8 cellular contexts compared by ENCODE assay signal in genomic region chr11:19595840-19596751, GRCh38.
DNase-seq lines count a peak whose midpoint lies in the region; ATAC-seq and TF ChIP-seq lines count a peak whose summit lies in the region.

No MANE protein-coding gene starts in this region.

- intact Hi-C loops in body of pancreas (cut with DNase I): no loop called here

- peak; percentile 87 for DNase-seq in adipocyte (ENCODE audit: low read depth)
- DNase-seq in glomerular visceral epithelial cell (ENCODE audit: extremely low spot score): peak; percentile 85
- DNase-seq in pulmonary artery endothelial cell (ENCODE audit: low read depth, low spot score): peak; percentile 60
- no peak for DNase-seq in activated CD4-positive, alpha-beta T cell treated with anti-CD3 and anti-CD28 coated beads for 4 hours
- DNase-seq in middle frontal gyrus (ENCODE audit: extremely low spot score, low spot score): no peak
- DNase-seq in body of pancreas: no peak

- ATAC-seq in HG02678 (IDR thresholded peaks at IDR 0.05; ENCODE audit: unreplicated experiment) (no peak), body of pancreas (no peak)

- H3K27ac ChIP-seq in BLaER1 treated with 17β-estradiol and CSF1 and Interleukin-3, amounts not matched to agents 10 nM and 100 nM: no peak overlapping the region
- H3K27ac ChIP-seq in body of pancreas: no peak overlapping the region

- no peaks in the 10 kb centered on the region; a peak in 1 of 22 replicates for H4K20me1 ChIP-seq in BLaER1 treated with 17β-estradiol and CSF1 and Interleukin-3, amounts not matched to agents 10 nM and 100 nM

- TF ChIP-seq CTCF in body of pancreas (IDR thresholded peaks at IDR 0.05): no peak

- H3K36me3 ChIP-seq in BLaER1 treated with 17β-estradiol and CSF1 and Interleukin-3, amounts not matched to agents 10 nM and 100 nM: no peaks in the 10 kb centered on the region
- H3K36me3 ChIP-seq in adipocyte (ENCODE audit: control insufficient read depth, insufficient read depth, low read length, severe bottlenecking) (no peaks in the 10 kb centered on the region), body of pancreas (replicated peaks in 1 of 2; ENCODE audit: insufficient read depth in 1 of 2, low read depth in 2 of 2) (no peaks in the 10 kb centered on the region)

- no peaks in the 10 kb centered on the region for H3K27me3 ChIP-seq in BLaER1 treated with 17β-estradiol and CSF1 and Interleukin-3, amounts not matched to agents 10 nM and 100 nM
- H3K27me3 ChIP-seq in adipocyte (replicated peaks; ENCODE audit: control insufficient read depth, insufficient read depth, low read length): no peaks in the 10 kb centered on the region
- no peaks in the 10 kb centered on the region for H3K27me3 ChIP-seq in body of pancreas

- WGBS in body of pancreas, 2 donors: 66% methylated on average over 10 to 12 of the region's 12 CpGs

- H3K9ac ChIP-seq in BLaER1 treated with 17β-estradiol and CSF1 and Interleukin-3, amounts not matched to agents 10 nM and 100 nM: no peak overlapping the region
- H3K9ac ChIP-seq in adipocyte (ENCODE audit: low read length): peak overlapping the region; percentile 67

- peaks cover 6 to 11% (median 10%) of the 10 kb centered on the region in 10 experiments; a peak in 13 of 20 replicates for H3K4me1 ChIP-seq in BLaER1 treated with 17β-estradiol and CSF1 and Interleukin-3, amounts not matched to agents 10 nM and 100 nM
- H3K4me1 ChIP-seq in adipocyte (ENCODE audit: control insufficient read depth, insufficient read depth, low read length) (peaks cover 62% of the 10 kb centered on the region), body of pancreas (no peaks in the 10 kb centered on the region)

- no peak for TF ChIP-seq POLR2A in body of pancreas (IDR thresholded peaks at IDR 0.05)

- no peaks in the 10 kb centered on the region for H3K9me3 ChIP-seq in BLaER1 treated with 17β-estradiol and CSF1 and Interleukin-3, amounts not matched to agents 10 nM and 100 nM (replicated peaks in 1 of 11)
- H3K9me3 ChIP-seq in adipocyte (ENCODE audit: control insufficient read depth, low read length) (no peaks in the 10 kb centered on the region), body of pancreas (no peaks in the 10 kb centered on the region)

- H3K4me3 ChIP-seq in BLaER1 treated with 17β-estradiol and CSF1 and Interleukin-3, amounts not matched to agents 10 nM and 100 nM: no peak overlapping the region
- H3K4me3 ChIP-seq in adipocyte (ENCODE audit: low read length) (peak overlapping the region; percentile 38), body of pancreas (no peak overlapping the region)

- H3K4me2 ChIP-seq in BLaER1 treated with 17β-estradiol and CSF1 and Interleukin-3, amounts not matched to agents 10 nM and 100 nM: peak overlapping the region in 10 of 11 experiments; percentile 8 to 59 (median 36); a peak in 15 of 22 replicates

Comparison
In these comparisons a context has a peak if more than half of its experiments do, and no peak if none do; other contexts are left out.
1. DNase-seq: peak in adipocyte (single experiment), glomerular visceral epithelial cell (single experiment) and pulmonary artery endothelial cell (single experiment); none in activated CD4-positive, alpha-beta T cell treated with anti-CD3 and anti-CD28 coated beads for 4 hours (0 of 2), middle frontal gyrus (single experiment) and body of pancreas (0 of 4).